In genomic region chr18:32730620-32731021, GRCh38 we compare ENCODE assay signal across 8 cellular contexts. TPM values are rescaled to one million over a fixed set of nuclear protein-coding genes. Genes with fewer than 3 reads are reported as not detected.
DNase-seq lines count a peak whose midpoint lies in the region; ATAC-seq, FAIRE-seq and TF ChIP-seq lines count a peak whose summit lies in the region.

No MANE protein-coding gene starts in this region.

- no peaks in the 10 kb centered on the region for H3K36me3 Mint-ChIP-seq in Calu3 (ENCODE audit: insufficient read depth, unreplicated experiment)

- DNase-seq in Calu3 (no peak), RCC 7860 (ENCODE audit: low spot score) (peak; percentile 44), fibroblast of villous mesenchyme (ENCODE audit: low read depth) (peak; percentile 20), thoracic aorta (ENCODE audit: low spot score) (no peak), superior temporal gyrus (ENCODE audit: extremely low spot score) (no peak), middle frontal gyrus (ENCODE audit: extremely low spot score, low spot score) (no peak)

- peaks cover 8% of the 10 kb centered on the region for H3K4me1 Mint-ChIP-seq in Calu3 (ENCODE audit: low read depth, unreplicated experiment)

- H3K27ac ChIP-seq in thoracic aorta, result no peak overlapping the region

- no peaks in the 10 kb centered on the region for H3K36me3 ChIP-seq in thoracic aorta

- no peaks in the 10 kb centered on the region for H3K9me3 Mint-ChIP-seq in Calu3 (ENCODE audit: low read depth, unreplicated experiment)

- peak; percentile 77 for FAIRE-seq in RCC 7860 (lab: Jason Lieb, UNC)

- ATAC-seq in GM19328 (IDR thresholded peaks at IDR 0.05; ENCODE audit: unreplicated experiment) (peak; percentile 94), HG03342 (IDR thresholded peaks at IDR 0.05; ENCODE audit: unreplicated experiment) (peak; percentile 99), thoracic aorta (ENCODE audit: insufficient number of reproducible peaks, low FRiP score, low read depth) (peak; percentile 15)

- H3K27me3 Mint-ChIP-seq in Calu3 (ENCODE audit: unreplicated experiment), result no peaks in the 10 kb centered on the region

- TF ChIP-seq CTCF in Calu3 (IDR thresholded peaks at IDR 0.05; ENCODE audit: unreplicated experiment) (no peak), fibroblast of villous mesenchyme (IDR thresholded peaks at IDR 0.05; ENCODE audit: insufficient read depth, low read depth, low read length) (no peak), thoracic aorta (IDR thresholded peaks at IDR 0.05) (no peak)

- CTCF ChIA-PET in Calu3 (lab: Charles Lee), result interaction anchor here (0.5 to 0.6 kb wide), 2 partner anchors 146 to 438 kb away, joined by 3 read pairs; no protein-coding TSS in a partner anchor

- H3K27me3 ChIP-seq in thoracic aorta (replicated peaks; ENCODE audit: insufficient read depth), result no peaks in the 10 kb centered on the region

- H3K4me3 ChIP-seq in fibroblast of villous mesenchyme (ENCODE audit: low read depth, low read length) (peak overlapping the region; percentile 54), thoracic aorta (peak overlapping the region; percentile 67)

- intact Hi-C loops in Calu3 (cut with micrococcal nuclease; ENCODE audit: unreplicated experiment), result no loop called here

- H3K9me3 ChIP-seq in thoracic aorta, result peaks cover 3% of the 10 kb centered on the region

- H3K4me1 ChIP-seq in thoracic aorta (ENCODE audit: control insufficient read depth in 1 of 2, low read depth in 2 of 2), result no peaks in the 10 kb centered on the region

- peak overlapping the region; percentile 54 for H3K4me3 Mint-ChIP-seq in Calu3 (ENCODE audit: low read depth, unreplicated experiment)

- BruUV-seq in Calu3 (replicated peaks; lab: Mats Ljungman, UMichigan), result no TSS peak

- peak overlapping the region; percentile 15 for H3K27ac Mint-ChIP-seq in Calu3 (ENCODE audit: unreplicated experiment)

RNA-seq across cellular contexts. Expression of gene KLHL14, which starts 42.2 kb away (rescaled TPM):
- 0.07 TPM in 1 of 2 replicates, not detected in the other for total RNA-seq in Calu3 (2022)
- not detected in 2 replicates for total RNA-seq in fibroblast of villous mesenchyme
- total RNA-seq in thoracic aorta, result 1 to 10 TPM in 1 of 2 donors, not detected in 1; 1.3 TPM

Comparison
In these comparisons a context has a peak if more than half of its experiments do, and no peak if none do; other contexts are left out.
1. DNase-seq: peak in RCC 7860 (single experiment) and fibroblast of villous mesenchyme (single experiment); none in Calu3 (single experiment), thoracic aorta (single experiment), superior temporal gyrus (single experiment) and middle frontal gyrus (single experiment).
2. ATAC-seq: peak in every context shown above with its lines; median percentile 99 in HG03342; 94 in GM19328; 15 in thoracic aorta.